1 cellular context compared by ENCODE assay signal in the genomic region with DNA sequence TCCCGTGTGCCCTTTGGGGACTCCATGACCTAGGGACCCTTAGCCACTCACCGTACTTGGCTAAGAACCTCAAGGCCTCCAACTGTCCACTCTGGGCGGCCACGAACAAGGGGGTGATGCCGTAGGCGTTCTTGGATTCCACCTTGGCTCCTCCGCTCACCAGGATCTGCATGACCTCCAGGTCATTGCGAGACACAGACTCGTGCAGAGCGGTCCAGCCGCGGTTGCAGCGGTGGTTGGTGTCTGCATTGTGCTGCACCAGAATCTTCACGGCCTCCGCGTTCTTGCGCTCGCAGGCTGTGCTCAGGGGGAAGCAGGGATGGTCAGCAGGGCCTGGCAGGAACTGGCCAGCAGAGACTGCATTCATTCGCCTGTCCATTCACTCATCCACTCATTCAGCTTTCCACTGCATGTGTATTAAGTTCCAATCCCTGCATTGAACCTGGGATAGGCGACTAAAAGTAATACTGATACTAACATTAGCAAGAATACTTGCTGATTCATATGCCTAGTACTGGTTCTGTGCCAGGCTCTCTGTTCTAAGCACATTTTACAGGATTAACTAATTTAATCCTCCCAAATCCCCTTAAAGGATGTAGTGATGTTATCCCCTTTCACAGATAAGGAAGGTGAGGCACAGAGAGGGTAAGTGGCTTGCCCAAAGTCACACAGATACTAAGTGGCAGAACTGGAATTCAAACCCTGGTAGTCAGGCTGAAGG.
TF ChIP-seq lines count a peak whose summit lies in the region.

No MANE protein-coding gene starts in this region.

TF ChIP-seq in IMR-90, 13 proteins besides CTCF, POLR2A, EP300 and RAD21:
- TF ChIP-seq RCOR1 (IDR thresholded peaks at IDR 0.05; ENCODE audit: insufficient replicate concordance, low read length) (no peak), CEBPB (IDR thresholded peaks at IDR 0.05; ENCODE audit: low read depth, low read length) (no peak), MXI1 (IDR thresholded peaks at IDR 0.05; ENCODE audit: borderline replicate concordance, low read depth, low read length) (no peak), MAZ (IDR thresholded peaks at IDR 0.05; ENCODE audit: borderline replicate concordance, low read depth, low read length) (no peak), RFX5 (IDR thresholded peaks at IDR 0.05; ENCODE audit: low read depth, low read length) (no peak), FOS (IDR thresholded peaks at IDR 0.05; ENCODE audit: low read depth, low read length) (no peak)
- TF ChIP-seq, protein P1, sequence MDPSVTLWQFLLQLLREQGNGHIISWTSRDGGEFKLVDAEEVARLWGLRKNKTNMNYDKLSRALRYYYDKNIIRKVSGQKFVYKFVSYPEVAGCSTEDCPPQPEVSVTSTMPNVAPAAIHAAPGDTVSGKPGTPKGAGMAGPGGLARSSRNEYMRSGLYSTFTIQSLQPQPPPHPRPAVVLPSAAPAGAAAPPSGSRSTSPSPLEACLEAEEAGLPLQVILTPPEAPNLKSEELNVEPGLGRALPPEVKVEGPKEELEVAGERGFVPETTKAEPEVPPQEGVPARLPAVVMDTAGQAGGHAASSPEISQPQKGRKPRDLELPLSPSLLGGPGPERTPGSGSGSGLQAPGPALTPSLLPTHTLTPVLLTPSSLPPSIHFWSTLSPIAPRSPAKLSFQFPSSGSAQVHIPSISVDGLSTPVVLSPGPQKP (IDR thresholded peaks at IDR 0.05; ENCODE audit: borderline replicate concordance, low read depth, low read length), result no peak
TF ChIP-seq in IMR-90: peak in this region for 0.
